15 cellular contexts compared by ENCODE assay signal in the genomic region with DNA sequence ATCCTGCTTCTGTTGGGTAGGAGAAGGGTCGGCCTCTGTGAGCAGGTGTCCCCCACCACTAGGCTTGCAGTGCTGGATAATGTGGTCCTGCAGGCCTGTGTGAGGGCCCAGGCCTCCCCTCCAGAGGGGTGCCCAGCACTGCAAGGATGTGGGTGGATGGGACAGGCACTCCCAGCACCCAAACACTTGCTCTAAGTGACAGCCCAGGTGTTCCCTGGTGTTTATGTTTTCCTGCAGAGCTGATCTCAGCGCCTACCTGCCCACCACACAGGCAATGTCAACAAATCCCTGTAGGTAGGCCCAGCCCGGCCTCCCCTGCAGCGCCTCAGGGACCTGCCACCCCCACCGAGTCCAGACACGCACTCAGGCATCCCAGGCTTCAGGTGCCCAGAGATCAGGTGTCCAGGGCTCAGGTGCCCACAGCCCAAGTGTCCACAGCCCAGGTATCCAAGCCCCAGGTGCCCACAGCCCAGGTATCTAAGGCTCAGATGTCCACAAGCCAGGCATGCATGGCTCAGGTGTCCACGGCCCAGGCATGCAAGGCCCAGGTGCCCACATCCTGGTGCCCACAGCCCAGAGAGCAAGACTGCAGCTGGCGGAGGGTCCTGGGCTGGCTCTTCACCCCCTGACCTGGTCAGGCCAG. TPM values are rescaled to one million over a fixed set of nuclear protein-coding genes. Genes with fewer than 3 reads are reported as not detected.
DNase-seq lines count a peak whose midpoint lies in the region; ATAC-seq and TF ChIP-seq lines count a peak whose summit lies in the region.
"Had no signal": no experiment of that assay in that cellular context is flagged by ENCODE, and none has a peak within 500 bp of the region (broad histone marks: within the 10 kb centered on the region; RNA-seq: fewer than 3 reads in every experiment).

No MANE protein-coding gene starts in this region.

- H3K4me3 ChIP-seq in right cardiac atrium (ENCODE audit: low read length) = no peak overlapping the region

- POLR2A ChIA-PET in activated CD4-positive, alpha-beta T cell treated with anti-CD3 and anti-CD28 coated beads, Interleukin-2, amount 10 ng/mL, durations not matched to agents 7 days and 5 days (lab: Charles Lee) = no interaction called here
- POLR2A ChIA-PET in RWPE1 (lab: Yijun Ruan, JAX; ENCODE audit: low non-redundant PET) = no interaction called here

- H3K27ac Mint-ChIP-seq in activated CD4-positive, alpha-beta T cell treated with anti-CD3 and anti-CD28 coated beads, Interleukin-2, amount 10 ng/mL, durations not matched to agents 24 days and 14 days = no peak overlapping the region
- H3K27ac Mint-ChIP-seq in activated CD4-positive, alpha-beta T cell treated with anti-CD3 and anti-CD28 coated beads, Interleukin-2, amount 10 ng/mL, durations not matched to agents 7 days and 5 days = no peak overlapping the region

- H3K4me1 Mint-ChIP-seq in activated CD4-positive, alpha-beta T cell treated with anti-CD3 and anti-CD28 coated beads, Interleukin-2, amount 10 ng/mL, durations not matched to agents 24 days and 14 days = peaks cover 5% of the 10 kb centered on the region
- peaks cover 25% of the 10 kb centered on the region for H3K4me1 Mint-ChIP-seq in activated CD4-positive, alpha-beta T cell treated with anti-CD3 and anti-CD28 coated beads, Interleukin-2, amount 10 ng/mL, durations not matched to agents 7 days and 5 days

- no peaks in the 10 kb centered on the region for H3K27me3 Mint-ChIP-seq in activated CD4-positive, alpha-beta T cell treated with anti-CD3 and anti-CD28 coated beads, Interleukin-2, amount 10 ng/mL, durations not matched to agents 24 days and 14 days
- H3K27me3 Mint-ChIP-seq in activated CD4-positive, alpha-beta T cell treated with anti-CD3 and anti-CD28 coated beads, Interleukin-2, amount 10 ng/mL, durations not matched to agents 7 days and 5 days = no peaks in the 10 kb centered on the region

- no peaks in the 10 kb centered on the region for H3K27me3 ChIP-seq in right cardiac atrium (ENCODE audit: control insufficient read depth, insufficient read depth)
- H3K27me3 ChIP-seq: foreskin keratinocyte had no signal

- no peaks in the 10 kb centered on the region for H3K36me3 Mint-ChIP-seq in activated CD4-positive, alpha-beta T cell treated with anti-CD3 and anti-CD28 coated beads, Interleukin-2, amount 10 ng/mL, durations not matched to agents 24 days and 14 days (ENCODE audit: low read depth)
- H3K36me3 Mint-ChIP-seq in activated CD4-positive, alpha-beta T cell treated with anti-CD3 and anti-CD28 coated beads, Interleukin-2, amount 10 ng/mL, durations not matched to agents 7 days and 5 days (ENCODE audit: low read depth) = no peaks in the 10 kb centered on the region

- DNase-seq in activated CD4-positive, alpha-beta T cell treated with anti-CD3 and anti-CD28 coated beads, Interleukin-2, amount 10 ng/mL, durations not matched to agents 24 days and 14 days = peak; percentile 54
- DNase-seq in activated CD4-positive, alpha-beta T cell treated with anti-CD3 and anti-CD28 coated beads, Interleukin-2, amount 10 ng/mL, durations not matched to agents 7 days and 5 days = no peak
- no peak for DNase-seq in RWPE1 (ENCODE audit: low spot score)
- DNase-seq in right cardiac atrium = peak in 2 of 3 donors; percentile 39 to 43
- DNase-seq in stimulated activated CD8-positive, alpha-beta memory T cell treated with anti-CD3 and anti-CD28 coated beads, Interleukin-4, amount 100 ng/mL, for 48 hours = peak; percentile 22
- DNase-seq in NAMALWA (ENCODE audit: low spot score) = no peak
- DNase-seq in germinal center (ENCODE audit: low spot score) = no peak
- DNase-seq in KBM-7 = no peak
- DNase-seq: activated T-cell treated with anti-CD3 and anti-CD28 coated beads, Interleukin-2, amount 50 U/mL, for 4 hours; foreskin keratinocyte; HCEC 1CT; RPMI8226; trophoblast cell had no signal

- TF ChIP-seq CTCF in RWPE1 (conservative IDR thresholded peaks at IDR 0.05; ENCODE audit: low read depth) = no peak

- ATAC-seq in right cardiac atrium = no peak
- ATAC-seq: foreskin keratinocyte had no signal

- H3K27ac ChIP-seq in RWPE1 (peak overlapping the region; percentile 92; the same call in 1 of the 2 replicates), right cardiac atrium (ENCODE audit: low read length) (no peak overlapping the region)
- H3K27ac ChIP-seq: foreskin keratinocyte had no signal

- H3K4me3 Mint-ChIP-seq in activated CD4-positive, alpha-beta T cell treated with anti-CD3 and anti-CD28 coated beads, Interleukin-2, amount 10 ng/mL, durations not matched to agents 24 days and 14 days = no peak overlapping the region
- no peak overlapping the region for H3K4me3 Mint-ChIP-seq in activated CD4-positive, alpha-beta T cell treated with anti-CD3 and anti-CD28 coated beads, Interleukin-2, amount 10 ng/mL, durations not matched to agents 7 days and 5 days

- CTCF ChIA-PET in activated CD4-positive, alpha-beta T cell treated with anti-CD3 and anti-CD28 coated beads, Interleukin-2, amount 10 ng/mL, durations not matched to agents 7 days and 5 days (lab: Charles Lee) = no interaction called here
- CTCF ChIA-PET in RWPE1 (lab: Yijun Ruan, JAX) = no interaction called here

- in situ Hi-C loops in KBM-7 (cut with MboI; ENCODE audit: low pct_unique_long_range_greater_than_20kb, low sequenced_read_pairs) = no loop called here

- intact Hi-C loops in activated CD4-positive, alpha-beta T cell treated with anti-CD3 and anti-CD28 coated beads, Interleukin-2, amount 10 ng/mL, durations not matched to agents 24 days and 14 days (cut with micrococcal nuclease) = loop anchor here (10.0 kb wide), 1 partner anchor 124 kb away; no protein-coding TSS in a partner anchor
- intact Hi-C loops in right cardiac atrium (cut with DNase I) = no loop called here

- no peaks in the 10 kb centered on the region for H3K9me3 ChIP-seq in right cardiac atrium (ENCODE audit: control insufficient read depth, low read length)

- no peaks in the 10 kb centered on the region for H3K4me1 ChIP-seq in right cardiac atrium (ENCODE audit: control insufficient read depth, insufficient read depth, low read length)

- H3K9me3 Mint-ChIP-seq in activated CD4-positive, alpha-beta T cell treated with anti-CD3 and anti-CD28 coated beads, Interleukin-2, amount 10 ng/mL, durations not matched to agents 24 days and 14 days = no peaks in the 10 kb centered on the region
- H3K9me3 Mint-ChIP-seq in activated CD4-positive, alpha-beta T cell treated with anti-CD3 and anti-CD28 coated beads, Interleukin-2, amount 10 ng/mL, durations not matched to agents 7 days and 5 days = no peaks in the 10 kb centered on the region
- H3K9me3 Mint-ChIP-seq: activated T-cell treated with anti-CD3 and anti-CD28 coated beads, Interleukin-2, amount 50 U/mL, for 4 hours; neural crest cell had no signal

- 93% methylated on average over 8 of the region's 8 CpGs for WGBS in right cardiac atrium

RNA-seq across cellular contexts. Expression of a gene that starts 59.2 kb away (rescaled TPM):
- total RNA-seq in activated CD4-positive, alpha-beta T cell treated with anti-CD3 and anti-CD28 coated beads, Interleukin-2, amount 10 ng/mL, durations not matched to agents 24 days and 14 days = not detected in 2 replicates
- total RNA-seq in activated CD4-positive, alpha-beta T cell treated with anti-CD3 and anti-CD28 coated beads, Interleukin-2, amount 10 ng/mL, durations not matched to agents 7 days and 5 days = under 1 TPM; 0.32 to 0.40 TPM
- 1 to 10 TPM in 2 of 4 donors, under 1 TPM in 2; 0.60 to 1.8 (median 1.2) TPM for total RNA-seq in right cardiac atrium
- polyA plus RNA-seq in right cardiac atrium = 0.63 TPM
- total RNA-seq: A673 had no signal

Comparison
In these comparisons a context has a peak if more than half of its experiments do, and no peak if none do; other contexts are left out.
1. DNase-seq: peak in activated CD4-positive, alpha-beta T cell treated with anti-CD3 and anti-CD28 coated beads, Interleukin-2, amount 10 ng/mL, durations not matched to agents 24 days and 14 days (single experiment), right cardiac atrium (2 of 3) and stimulated activated CD8-positive, alpha-beta memory T cell treated with anti-CD3 and anti-CD28 coated beads, Interleukin-4, amount 100 ng/mL, for 48 hours (single experiment); none in activated CD4-positive, alpha-beta T cell treated with anti-CD3 and anti-CD28 coated beads, Interleukin-2, amount 10 ng/mL, durations not matched to agents 7 days and 5 days (single experiment), RWPE1 (single experiment), NAMALWA (single experiment), germinal center (single experiment) and KBM-7 (single experiment).